Comparison of ENCODE assay signal across 15 cellular contexts in genomic region chr15:29756358-29757267, GRCh38.
DNase-seq lines count a peak whose midpoint lies in the region; ATAC-seq and TF ChIP-seq lines count a peak whose summit lies in the region.
"Had no signal": no experiment of that assay in that cellular context is flagged by ENCODE, and none has a peak within 500 bp of the region (broad histone marks: within the 10 kb centered on the region; RNA-seq: fewer than 3 reads in every experiment).

No MANE protein-coding gene starts in this region.

- TF ChIP-seq CTCF in heart left ventricle (IDR thresholded peaks at IDR 0.05), result no peak
- TF ChIP-seq CTCF in right atrium auricular region (IDR thresholded peaks at IDR 0.05), result no peak
- TF ChIP-seq CTCF in dorsolateral prefrontal cortex (IDR thresholded peaks at IDR 0.05 in 54 of 56, conservative IDR thresholded peaks at IDR 0.05 in 2 of 56; ENCODE audit: low read depth in 1 of 56, partially characterized antibody in 56 of 56), result no peak
- no peak for TF ChIP-seq CTCF in A673 (conservative IDR thresholded peaks at IDR 0.05; ENCODE audit: low read depth, low read length)

- H3K36me3 ChIP-seq in heart left ventricle (peaks cover 0 to 78% (median 26%) of the 10 kb centered on the region in 9 donors), right atrium auricular region (peaks cover 30% of the 10 kb centered on the region), A673 (ENCODE audit: insufficient read depth, low read length, poor library complexity, severe bottlenecking) (no peaks in the 10 kb centered on the region)
- H3K36me3 ChIP-seq: uterus had no signal

- TF ChIP-seq POLR2A in heart left ventricle (IDR thresholded peaks at IDR 0.05), result no peak

- H3K27me3 ChIP-seq in heart left ventricle (no peaks in the 10 kb centered on the region), right atrium auricular region (no peaks in the 10 kb centered on the region), dorsolateral prefrontal cortex (no peaks in the 10 kb centered on the region), A673 (replicated peaks; ENCODE audit: insufficient read depth, low read depth, low read length, poor library complexity) (no peaks in the 10 kb centered on the region)
- H3K27me3 ChIP-seq: neural progenitor cell, uterus had no signal

- H3K27ac ChIP-seq in heart left ventricle (peak overlapping the region in 5 of 12 donors; percentile 0 to 45 (median 11)), right atrium auricular region (no peak overlapping the region), dorsolateral prefrontal cortex (peak overlapping the region in 45 of 59 donors; percentile 1 to 75 (median 36)), A673 (ENCODE audit: low read depth, low read length, poor library complexity, severe bottlenecking) (no peak overlapping the region)
- H3K27ac ChIP-seq: neural progenitor cell had no signal

- CTCF ChIA-PET in A673 (lab: Charles Lee), result no interaction called here

- peaks cover 0 to 5% (median 0%) of the 10 kb centered on the region in 12 donors for H3K9me3 ChIP-seq in heart left ventricle
- H3K9me3 ChIP-seq in right atrium auricular region, result no peaks in the 10 kb centered on the region
- H3K9me3 ChIP-seq in A673 (ENCODE audit: low read depth, low read length, poor library complexity, severe bottlenecking), result no peaks in the 10 kb centered on the region
- H3K9me3 ChIP-seq: uterus had no signal

- DNase-seq in heart left ventricle (no peak), right atrium auricular region (ENCODE audit: low spot score) (no peak), dorsolateral prefrontal cortex (peak in 1 of 10 donors; percentile 43), left lobe of liver (ENCODE audit: low spot score) (peak; percentile 53), superior temporal gyrus (ENCODE audit: extremely low spot score) (peak; percentile 64), NCI-H526 (lab: John Stamatoyannopoulos, UW) (no peak), A673 (ENCODE audit: low spot score) (no peak), HUDEP-2 (lab: John Stamatoyannopoulos, UW; ENCODE audit: unreplicated experiment in 76 of 76) (no peak)
- DNase-seq: ACHN; activated effector memory CD4-positive, alpha-beta T cell treated with Interleukin-2 at 50 U/mL for 16 hours; amniotic stem cell; CD4-positive, alpha-beta T cell; uterus had no signal

- POLR2A ChIA-PET in A673 (lab: Charles Lee; ENCODE audit: low non-redundant PET), result no interaction called here

- no TSS peak for BruUV-seq in A673 (replicated peaks; lab: Mats Ljungman, UMichigan)

- ATAC-seq in heart left ventricle, result peak in 3 of 4 donors; percentile 44 to 49 (median 45)
- peak; percentile 86 for ATAC-seq in left lobe of liver
- ATAC-seq: activated CD4-positive, CD25-positive, alpha-beta regulatory T cell treated with anti-CD3 and anti-CD28 coated beads, Interleukin-2, amount 50 U/mL, for 24 hours had no signal

- intact Hi-C loops in heart left ventricle (cut with DNase I) (loop anchor here in 4 of 10 donors (5.0 to 10.0 kb wide), 3 partner anchors 46 to 66 kb away; partner anchors contain the start of gene TJP1 (in 2 of the 4)), dorsolateral prefrontal cortex (cut with DNase I) (loop anchor here in 1 of 2 donors (10.0 kb wide), 1 partner anchor 178 kb away; no protein-coding TSS in a partner anchor), A673 (cut with micrococcal nuclease; ENCODE audit: unreplicated experiment) (no loop called here)

- no peak overlapping the region for H3K4me3 ChIP-seq in heart left ventricle
- no peak overlapping the region for H3K4me3 ChIP-seq in right atrium auricular region
- no peak overlapping the region for H3K4me3 ChIP-seq in dorsolateral prefrontal cortex
- no peak overlapping the region for H3K4me3 ChIP-seq in A673 (ENCODE audit: low read depth, low read length, poor library complexity, severe bottlenecking)
- H3K4me3 ChIP-seq: neural progenitor cell, uterus had no signal

- H3K4me1 ChIP-seq in heart left ventricle, result peaks cover 10 to 46% (median 27%) of the 10 kb centered on the region in 12 donors
- H3K4me1 ChIP-seq in right atrium auricular region, result peaks cover 0 to 19% of the 10 kb centered on the region in 2 donors
- peaks cover 4% of the 10 kb centered on the region for H3K4me1 ChIP-seq in A673 (ENCODE audit: insufficient read depth, low read length, poor library complexity, severe bottlenecking)
- H3K4me1 ChIP-seq: uterus had no signal

- WGBS in heart left ventricle, 4 donors, result 15 to 38% (median 27%) methylated on average over 5 of the region's 5 CpGs

Comparison
In these comparisons a context has a peak if more than half of its experiments do, and no peak if none do; other contexts are left out.
1. DNase-seq: peak in left lobe of liver (single experiment) and superior temporal gyrus (single experiment); none in heart left ventricle (0 of 5), right atrium auricular region (single experiment), NCI-H526 (0 of 2), A673 (single experiment) and HUDEP-2 (0 of 76).
2. H3K27ac ChIP-seq: peak in dorsolateral prefrontal cortex (45 of 59); none in right atrium auricular region (0 of 2) and A673 (single experiment).